ENCODE assay signal across 8 cellular contexts in genomic region chr1:233834609-233835008, GRCh38.
"Had no signal": no experiment of that assay in that cellular context is flagged by ENCODE, and none has a peak within 500 bp of the region (broad histone marks: within the 10 kb centered on the region; RNA-seq: fewer than 3 reads in every experiment).

No MANE protein-coding gene starts in this region.

- H3K4me3 ChIP-seq: GM23338, K562 had no signal

- ATAC-seq: GM23338, K562 had no signal

- FAIRE-seq: H1, H54, HTR-8/SVneo, K562 had no signal

- DNase-seq: H9, HCEC 1CT, IMR-90 had no signal
